ENCODE assay signal across 30 cellular contexts in genomic region chr6:51908243-51908642, GRCh38.
"Had no signal": no experiment of that assay in that cellular context is flagged by ENCODE, and none has a peak within 500 bp of the region (broad histone marks: within the 10 kb centered on the region; RNA-seq: fewer than 3 reads in every experiment).

No MANE protein-coding gene starts in this region.

- H3K4me1 Mint-ChIP-seq: activated naive CD8-positive, alpha-beta T cell treated with anti-CD3 and anti-CD28 coated beads, Interleukin-2, amount 10 ng/mL, durations not matched to agents 7 days and 5 days; central memory CD8-positive, alpha-beta T cell; nephron; stimulated activated effector memory CD8-positive, alpha-beta T cell treated with anti-CD3 and anti-CD28 coated beads, Interleukin-12 subunit alpha, Interleukin-12 subunit beta, amount 100 ng/mL, for 72 hours; stimulated activated naive CD8-positive, alpha-beta T cell treated with anti-CD3 and anti-CD28 coated beads, Interleukin-15, amount 100 ng/mL, for 72 hours had no signal

- H3K9me3 Mint-ChIP-seq: activated naive CD4-positive, alpha-beta T cell treated with anti-CD3 and anti-CD28 coated beads for 36 hours; activated naive CD8-positive, alpha-beta T cell treated with anti-CD3 and anti-CD28 coated beads, Interleukin-2, amount 10 ng/mL, durations not matched to agents 7 days and 5 days; activated T-cell treated with anti-CD3 and anti-CD28 coated beads, Interleukin-2, amount 50 U/mL, for 4 hours; memory B cell; nephron; stimulated activated naive CD8-positive, alpha-beta T cell treated with anti-CD3 and anti-CD28 coated beads, Interleukin-15, amount 100 ng/mL, for 72 hours; T-helper 2 cell treated with Interferon-gamma antibody and Interleukin-4, amounts not matched to agents 5 μg/mL and 100 μg/mL, for 36 hours had no signal

- H3K9me3 ChIP-seq: breast epithelium, esophagus muscularis mucosa, gastrocnemius medialis, pancreas, right lobe of liver, transverse colon, vagina had no signal

- H3K36me3 Mint-ChIP-seq: activated naive CD8-positive, alpha-beta T cell treated with anti-CD3 and anti-CD28 coated beads, Interleukin-2, amount 10 ng/mL, durations not matched to agents 7 days and 5 days; memory B cell; stimulated activated effector memory CD8-positive, alpha-beta T cell treated with anti-CD3 and anti-CD28 coated beads, Interleukin-12 subunit alpha, Interleukin-12 subunit beta, amount 100 ng/mL, for 72 hours had no signal

- H3K4me1 ChIP-seq: breast epithelium, esophagus muscularis mucosa, gastrocnemius medialis, pancreas, right lobe of liver, transverse colon, vagina had no signal

- H3K36me3 ChIP-seq: breast epithelium, esophagus muscularis mucosa, gastrocnemius medialis, right lobe of liver, transverse colon, vagina, WERI-Rb-1 had no signal

- ATAC-seq: activated T-cell treated with anti-CD3 and anti-CD28 coated beads, Interleukin-2, amount 50 U/mL, for 4 hours; effector memory CD8-positive, alpha-beta T cell; gastrocnemius medialis; left cardiac atrium; pancreas; right lobe of liver; stimulated activated effector memory CD8-positive, alpha-beta T cell treated with anti-CD3 and anti-CD28 coated beads, Interleukin-12 subunit alpha, Interleukin-12 subunit beta, amount 100 ng/mL, for 72 hours; stimulated activated naive CD8-positive, alpha-beta T cell treated with anti-CD3 and anti-CD28 coated beads, Interleukin-15, amount 100 ng/mL, for 72 hours had no signal

- H3K4me3 Mint-ChIP-seq: activated naive CD4-positive, alpha-beta T cell treated with anti-CD3 and anti-CD28 coated beads for 36 hours; activated naive CD8-positive, alpha-beta T cell treated with anti-CD3 and anti-CD28 coated beads, Interleukin-2, amount 10 ng/mL, durations not matched to agents 7 days and 5 days; activated T-cell treated with anti-CD3 and anti-CD28 coated beads, Interleukin-2, amount 50 U/mL, for 4 hours; central memory CD8-positive, alpha-beta T cell; effector memory CD8-positive, alpha-beta T cell; memory B cell; nephron; stimulated activated effector memory CD8-positive, alpha-beta T cell treated with anti-CD3 and anti-CD28 coated beads, Interleukin-12 subunit alpha, Interleukin-12 subunit beta, amount 100 ng/mL, for 72 hours; stimulated activated naive CD8-positive, alpha-beta T cell treated with anti-CD3 and anti-CD28 coated beads, Interleukin-15, amount 100 ng/mL, for 72 hours; T-helper 2 cell treated with Interferon-gamma antibody and Interleukin-4, amounts not matched to agents 5 μg/mL and 100 μg/mL, for 36 hours had no signal

- DNase-seq: activated CD4-positive, alpha-beta T cell treated with anti-CD3 and anti-CD28 coated beads for 1 hour; activated CD4-positive, alpha-beta T cell treated with anti-CD3 and anti-CD28 coated beads, Interleukin-2, amount 50 U/mL, for 4 hours; activated CD8-positive, alpha-beta memory T cell treated with anti-CD3 and anti-CD28 coated beads for 24 hours; activated CD8-positive, alpha-beta memory T cell treated with anti-CD3 and anti-CD28 coated beads, Interleukin-2, amount 50 U/mL, for 4 hours; activated naive CD4-positive, alpha-beta T cell treated with anti-CD3 and anti-CD28 coated beads for 36 hours; activated naive CD8-positive, alpha-beta T cell treated with anti-CD3 and anti-CD28 coated beads, Interleukin-2, amount 10 ng/mL, durations not matched to agents 7 days and 5 days; activated T-cell treated with anti-CD3 and anti-CD28 coated beads, Interleukin-2, amount 50 U/mL, for 4 hours; amniotic stem cell; effector memory CD8-positive, alpha-beta T cell; gastrocnemius medialis; hippocampal formation; islet precursor cell; left cardiac atrium; pancreas; right lobe of liver; stimulated activated CD4-positive, alpha-beta T cell treated with anti-CD3 and anti-CD28 coated beads, Interleukin-1b, Interleukin-23, amount 100 ng/mL, for 48 hours; stimulated activated naive CD8-positive, alpha-beta T cell treated with anti-CD3 and anti-CD28 coated beads, Interleukin-15, amount 100 ng/mL, for 72 hours; transverse colon; WERI-Rb-1 had no signal

- H3K4me3 ChIP-seq: breast epithelium, esophagus muscularis mucosa, gastrocnemius medialis, pancreas, right lobe of liver, skin epidermis, transverse colon, vagina had no signal

- H3K27ac ChIP-seq: breast epithelium, esophagus muscularis mucosa, gastrocnemius medialis, pancreas, right lobe of liver, skin epidermis, transverse colon, vagina, WERI-Rb-1 had no signal

- H3K27me3 ChIP-seq: breast epithelium, esophagus muscularis mucosa, gastrocnemius medialis, pancreas, right lobe of liver, transverse colon, vagina had no signal

- H3K27ac Mint-ChIP-seq: activated naive CD4-positive, alpha-beta T cell treated with anti-CD3 and anti-CD28 coated beads for 36 hours; activated naive CD8-positive, alpha-beta T cell treated with anti-CD3 and anti-CD28 coated beads, Interleukin-2, amount 10 ng/mL, durations not matched to agents 7 days and 5 days; effector memory CD8-positive, alpha-beta T cell; memory B cell; nephron; stimulated activated effector memory CD8-positive, alpha-beta T cell treated with anti-CD3 and anti-CD28 coated beads, Interleukin-12 subunit alpha, Interleukin-12 subunit beta, amount 100 ng/mL, for 72 hours; stimulated activated naive CD8-positive, alpha-beta T cell treated with anti-CD3 and anti-CD28 coated beads, Interleukin-15, amount 100 ng/mL, for 72 hours; T-helper 2 cell treated with Interferon-gamma antibody and Interleukin-4, amounts not matched to agents 5 μg/mL and 100 μg/mL, for 36 hours had no signal

- H3K27me3 Mint-ChIP-seq: memory B cell; stimulated activated naive CD8-positive, alpha-beta T cell treated with anti-CD3 and anti-CD28 coated beads, Interleukin-15, amount 100 ng/mL, for 72 hours had no signal

- FAIRE-seq: colon, pancreas, TTC549 had no signal
